Comparison of ENCODE assay signal across 2 cellular contexts in genomic region chr3:169868369-169868768, GRCh38.
TF ChIP-seq lines count a peak whose summit lies in the region.

No MANE protein-coding gene starts in this region.

TF ChIP-seq in HEK293T, 16 proteins besides CTCF, POLR2A, EP300 and RAD21:
- TF ChIP-seq PKNOX1 (IDR thresholded peaks at IDR 0.05) (peak; percentile 44), FOXK2 (IDR thresholded peaks at IDR 0.05) (no peak), FOXM1 (IDR thresholded peaks at IDR 0.05; ENCODE audit: borderline replicate concordance) (no peak), LEF1 (IDR thresholded peaks at IDR 0.05; ENCODE audit: borderline replicate concordance) (no peak), ELF4 (IDR thresholded peaks at IDR 0.05) (no peak), ARNT (IDR thresholded peaks at IDR 0.05) (no peak)
TF ChIP-seq in HEK293T: peak in this region for 1.

TF ChIP-seq in K562, 482 proteins besides CTCF, POLR2A, EP300 and RAD21:
- TF ChIP-seq HDAC8 (tag; IDR thresholded peaks at IDR 0.05) (no peak), BCL6 (CRISPR knock-in tag; IDR thresholded peaks at IDR 0.05) (no peak), TAF9B (IDR thresholded peaks at IDR 0.05; ENCODE audit: partially characterized antibody) (no peak), TAF7 (tag; IDR thresholded peaks at IDR 0.05) (no peak), RBM34 (IDR thresholded peaks at IDR 0.05; ENCODE audit: borderline replicate concordance, insufficient read depth, low read length) (no peak), KDM4B (IDR thresholded peaks at IDR 0.05; ENCODE audit: borderline replicate concordance in 2 of 2, low read depth in 1 of 2) (no peak), MAFG (tag; conservative IDR thresholded peaks at IDR 0.05) (no peak), ZBTB40 (IDR thresholded peaks at IDR 0.05) (peak; percentile 89), ZBTB40 (CRISPR knock-in tag; IDR thresholded peaks at IDR 0.05) (no peak), MEIS2 (IDR thresholded peaks at IDR 0.05; ENCODE audit: partially characterized antibody) (peak; percentile 37), ARID2 (IDR thresholded peaks at IDR 0.05) (no peak), NFE2L1 (tag; IDR thresholded peaks at IDR 0.05; ENCODE audit: borderline replicate concordance, low read depth) (no peak), ZKSCAN1 (IDR thresholded peaks at IDR 0.05; ENCODE audit: low read depth, low read length) (no peak), ZFP1 (CRISPR knock-in tag; IDR thresholded peaks at IDR 0.05) (no peak), PKNOX1 (IDR thresholded peaks at IDR 0.05) (no peak)
